ENCODE assay signal across 8 cellular contexts in genomic region chr19:13102416-13102665, GRCh38. TPM values are rescaled to one million over a fixed set of nuclear protein-coding genes. Genes with fewer than 3 reads are reported as not detected.
DNase-seq lines count a peak whose midpoint lies in the region; ATAC-seq and TF ChIP-seq lines count a peak whose summit lies in the region.

No MANE protein-coding gene starts in this region.

- H3K4me2 ChIP-seq in hepatocyte, result peak overlapping the region; percentile 80

- H3K27me3 ChIP-seq in hepatocyte (peaks cover 30% of the 10 kb centered on the region), spleen (replicated peaks in 1 of 7) (peaks cover 0 to 18% (median 0%) of the 10 kb centered on the region in 7 donors)

- no peak overlapping the region for H2AFZ ChIP-seq in hepatocyte

- TF ChIP-seq POLR2A in spleen (IDR thresholded peaks at IDR 0.05), result no peak

- H3K79me2 ChIP-seq in hepatocyte, result no peaks in the 10 kb centered on the region

- no peaks in the 10 kb centered on the region for H3K36me3 Mint-ChIP-seq in T-helper 17 cell (ENCODE audit: low read depth)

- H3K9me3 ChIP-seq in T-helper 17 cell (ENCODE audit: control insufficient read depth, low read length, poor library complexity, severe bottlenecking), result no peaks in the 10 kb centered on the region
- no peaks in the 10 kb centered on the region for H3K9me3 ChIP-seq in hepatocyte (ENCODE audit: low read depth)
- no peaks in the 10 kb centered on the region for H3K9me3 ChIP-seq in spleen

- H3K9me2 ChIP-seq in hepatocyte (replicated peaks; ENCODE audit: insufficient read depth), result no peaks in the 10 kb centered on the region

- ATAC-seq in GM21423 (IDR thresholded peaks at IDR 0.05; ENCODE audit: unreplicated experiment), result peak; percentile 1
- no peak for ATAC-seq in T-helper 17 cell

- TF ChIP-seq CTCF in hepatocyte (IDR thresholded peaks at IDR 0.05; ENCODE audit: poor library complexity) (no peak), spleen (IDR thresholded peaks at IDR 0.05 in 8 of 11, conservative IDR thresholded peaks at IDR 0.05 in 3 of 11) (no peak)

- peaks cover 30% of the 10 kb centered on the region for H3K4me1 Mint-ChIP-seq in T-helper 17 cell

- peaks cover 4% of the 10 kb centered on the region for H4K20me1 ChIP-seq in hepatocyte (ENCODE audit: insufficient read depth, poor library complexity, severe bottlenecking)

- H3K27ac Mint-ChIP-seq in T-helper 17 cell, result peak overlapping the region; percentile 78

- H3K27me3 Mint-ChIP-seq in T-helper 17 cell, result no peaks in the 10 kb centered on the region

- H3K36me3 ChIP-seq in hepatocyte (replicated peaks; ENCODE audit: insufficient read depth, low read depth) (no peaks in the 10 kb centered on the region), spleen (peaks cover 0 to 28% (median 6%) of the 10 kb centered on the region in 6 donors)

- DNase-seq in T-helper 17 cell (no peak), hepatocyte (ENCODE audit: low spot score) (no peak), spleen (no peak), 8988T (no peak), NCI-H1417 treated with DMSO at 0.1 percent for 48 hours (lab: John Stamatoyannopoulos, UW) (no peak)
- no peak for DNase-seq in activated CD8-positive, alpha-beta memory T cell treated with anti-CD3 and anti-CD28 coated beads for 24 hours
- DNase-seq in stimulated activated CD4-positive, alpha-beta T cell treated with anti-CD3 and anti-CD28 coated beads, Interleukin-12 subunit alpha, Interleukin-12 subunit beta, amount 100 ng/mL, for 4 hours, result no peak

- H3K4me3 Mint-ChIP-seq in T-helper 17 cell, result peak overlapping the region; percentile 86

- intact Hi-C loops in spleen (cut with DNase I; ENCODE audit: low total_unique reads), result loop anchor here (5.0 kb wide), 1 partner anchor 50 kb away; the partner anchor contains the start of genes IER2 and STX10

- no peak overlapping the region for H3K4me3 ChIP-seq in hepatocyte
- H3K4me3 ChIP-seq in spleen, result peak overlapping the region; percentile 57 to 88 (median 70)

- no peak overlapping the region for H3K27ac ChIP-seq in hepatocyte
- H3K27ac ChIP-seq in spleen, result peak overlapping the region; percentile 74 to 99 (median 97)

- peaks cover 30% of the 10 kb centered on the region for H3K4me1 ChIP-seq in hepatocyte (ENCODE audit: insufficient read depth)
- H3K4me1 ChIP-seq in spleen, result peaks cover 30 to 100% (median 93%) of the 10 kb centered on the region in 6 donors

- WGBS in hepatocyte (ENCODE audit: low lambda C conversion rate, missing lambda C conversion rate), result 21% methylated on average over 5 of the region's 7 CpGs
- 0 to 11% (median 6%) methylated on average over 7 of the region's 7 CpGs for WGBS in spleen, 5 donors

RNA-seq across cellular contexts. Expression of gene LYL1, which starts 0.3 kb away (rescaled TPM):
- total RNA-seq in T-helper 17 cell, result 10 to 100 TPM in 1 of 2 donors, 1 to 10 TPM in 1; 6.9 to 17.9 TPM
- 0.36 and 0.47 TPM in 2 replicates for total RNA-seq in hepatocyte
- 1.0 and 1.4 TPM in 2 replicates for polyA plus RNA-seq in hepatocyte
- 10 to 100 TPM; 35.5 to 69.4 (median 50.0) TPM for total RNA-seq in spleen
- 10 to 100 TPM; 63.7 to 86.9 (median 68.0) TPM for polyA plus RNA-seq in spleen

RNA-seq across cellular contexts. Expression of gene TRMT1, which starts 14.2 kb away (rescaled TPM):
- total RNA-seq in T-helper 17 cell, result 10 to 100 TPM; 60.3 to 72.3 TPM
- 21.0 and 31.2 TPM in 2 replicates for total RNA-seq in hepatocyte
- 33.4 and 45.1 TPM in 2 replicates for polyA plus RNA-seq in hepatocyte
- 10 to 100 TPM; 27.7 to 72.8 (median 37.5) TPM for total RNA-seq in spleen
- 100 to 1,000 TPM in 2 of 3 donors, 10 to 100 TPM in 1; 76.2 to 109 (median 107) TPM for polyA plus RNA-seq in spleen

RNA-seq across cellular contexts. Expression of gene NACC1, which starts 15.7 kb away (rescaled TPM):
- total RNA-seq in T-helper 17 cell, result 10 to 100 TPM; 23.1 to 26.4 TPM
- total RNA-seq in hepatocyte, result 32.6 and 35.0 TPM in 2 replicates
- 9.7 and 11.1 TPM in 2 replicates for polyA plus RNA-seq in hepatocyte
- total RNA-seq in spleen, result 10 to 100 TPM; 22.0 to 47.0 (median 37.7) TPM
- polyA plus RNA-seq in spleen, result 10 to 100 TPM in 1 of 3 donors, 1 to 10 TPM in 2; 5.5 to 32.8 (median 7.1) TPM

RNA-seq across cellular contexts. Expression of gene STX10, which starts 47.8 kb away (rescaled TPM):
- total RNA-seq in T-helper 17 cell (10 to 100 TPM; 33.5 TPM), hepatocyte (63.4 and 66.5 TPM in 2 replicates), spleen (10 to 100 TPM; 43.8 to 89.5 (median 55.8) TPM)
- polyA plus RNA-seq in hepatocyte (82.2 and 106 TPM in 2 replicates), spleen (10 to 100 TPM; 78.3 to 98.0 (median 93.7) TPM)

RNA-seq across cellular contexts. Expression of gene IER2, which starts 47.9 kb away (rescaled TPM):
- total RNA-seq in T-helper 17 cell, result 100 to 1,000 TPM; 376 to 523 TPM
- total RNA-seq in hepatocyte, result 64.2 and 101 TPM in 2 replicates
- 325 and 369 TPM in 2 replicates for polyA plus RNA-seq in hepatocyte
- total RNA-seq in spleen, result 100 to 1,000 TPM in 4 of 7 donors, 10 to 100 TPM in 3; 59.7 to 131 (median 104) TPM
- 10 to 100 TPM; 56.7 to 92.2 (median 76.6) TPM for polyA plus RNA-seq in spleen
